In the genomic region with DNA sequence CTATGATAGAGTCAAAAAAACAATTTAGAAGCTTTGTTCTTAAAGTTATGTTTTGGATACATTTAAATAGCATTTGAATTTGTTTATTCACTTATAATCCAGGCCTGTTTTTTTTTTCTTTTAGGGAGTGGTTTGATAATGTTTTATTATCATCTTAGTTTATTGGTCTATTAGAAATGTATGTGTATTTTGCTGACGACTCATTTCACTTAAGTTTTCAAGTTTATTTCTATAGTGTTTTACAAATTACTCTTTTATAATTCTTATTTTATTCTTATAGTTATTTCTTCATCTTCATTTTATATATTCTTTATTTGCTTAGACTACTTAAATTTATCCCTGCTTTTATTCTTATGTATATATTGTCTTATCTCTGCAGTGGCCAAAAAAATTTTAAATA, we compare ENCODE assay signal across 29 cellular contexts.
"Had no signal": no experiment of that assay in that cellular context is flagged by ENCODE, and none has a peak within 500 bp of the region (broad histone marks: within the 10 kb centered on the region; RNA-seq: fewer than 3 reads in every experiment).

No MANE protein-coding gene starts in this region.

- H3K9me3 Mint-ChIP-seq: naive thymus-derived CD4-positive, alpha-beta T cell; nephron; stimulated activated naive CD8-positive, alpha-beta T cell treated with anti-CD3 and anti-CD28 coated beads, Interleukin-15, Interleukin-2, amounts not matched to agents 100 ng/mL and 50 ng/mL, for 24 hours had no signal

- H2AFZ ChIP-seq: parathyroid adenoma had no signal

- FAIRE-seq: urothelium cell line had no signal

- H3K36me3 Mint-ChIP-seq: naive thymus-derived CD4-positive, alpha-beta T cell; stimulated activated effector memory CD8-positive, alpha-beta T cell treated with anti-CD3 and anti-CD28 coated beads, Interleukin-12 subunit alpha, Interleukin-12 subunit beta, amount 100 ng/mL, for 72 hours; stimulated activated naive B cell treated with anti-CD40 and anti-IgM and Interleukin-4, amounts not matched to agents 10 μg/mL and 1 μg/mL and 100 μg/mL, for 72 hours had no signal

- H3K9me3 ChIP-seq: neutrophil, ovary, psoas muscle, stomach, thoracic aorta, thyroid gland, tibial nerve, upper lobe of left lung, vagina had no signal

- H3K4me1 ChIP-seq: parathyroid adenoma, psoas muscle, stomach, thyroid gland, tibial nerve, upper lobe of left lung, vagina had no signal

- H3K27me3 Mint-ChIP-seq: naive thymus-derived CD4-positive, alpha-beta T cell; progenitor cell of endocrine pancreas; stimulated activated naive B cell treated with anti-CD40 and anti-IgM and Interleukin-4, amounts not matched to agents 10 μg/mL and 1 μg/mL and 100 μg/mL, for 72 hours; stimulated activated naive CD8-positive, alpha-beta T cell treated with anti-CD3 and anti-CD28 coated beads, Interleukin-15, Interleukin-2, amounts not matched to agents 100 ng/mL and 50 ng/mL, for 24 hours had no signal

- H3K27me3 ChIP-seq: neutrophil, stomach, thyroid gland, tibial nerve, upper lobe of left lung, vagina had no signal

- H3K4me3 ChIP-seq: ovary, psoas muscle, skin epidermis, stomach, thoracic aorta, thyroid gland, tibial nerve, upper lobe of left lung, vagina had no signal

- ATAC-seq: naive thymus-derived CD4-positive, alpha-beta T cell; natural killer cell; psoas muscle; right cardiac atrium; sciatic nerve; stimulated activated effector memory CD8-positive, alpha-beta T cell treated with anti-CD3 and anti-CD28 coated beads, Interleukin-12 subunit alpha, Interleukin-12 subunit beta, amount 100 ng/mL, for 72 hours; stimulated activated naive B cell treated with anti-CD40 and anti-IgM and Interleukin-4, amounts not matched to agents 10 μg/mL and 1 μg/mL and 100 μg/mL, for 72 hours had no signal

- H3K4me1 Mint-ChIP-seq: naive thymus-derived CD4-positive, alpha-beta T cell; natural killer cell; nephron; stimulated activated effector memory CD8-positive, alpha-beta T cell treated with anti-CD3 and anti-CD28 coated beads, Interleukin-12 subunit alpha, Interleukin-12 subunit beta, amount 100 ng/mL, for 72 hours; stimulated activated naive B cell treated with anti-CD40 and anti-IgM and Interleukin-4, amounts not matched to agents 10 μg/mL and 1 μg/mL and 100 μg/mL, for 72 hours had no signal

- DNase-seq: naive thymus-derived CD4-positive, alpha-beta T cell; natural killer cell; nucleus accumbens; ovary; posterior cingulate gyrus; psoas muscle; right cardiac atrium; stimulated activated CD4-positive, alpha-beta T cell treated with anti-CD3 and anti-CD28 coated beads, Interleukin-15, amount 100 ng/mL, for 24 hours; stimulated activated CD4-positive, alpha-beta T cell treated with anti-CD3 and anti-CD28 coated beads, Interleukin-2, amount 100 ng/mL, for 24 hours; stimulated activated CD4-positive, alpha-beta T cell treated with anti-CD3 and anti-CD28 coated beads, Interleukin-2, amount 100 ng/mL, for 48 hours; stimulated activated CD4-positive, alpha-beta T cell treated with anti-CD3 and anti-CD28 coated beads, Interleukin-4, amount 100 ng/mL, for 24 hours; stimulated activated naive B cell treated with anti-CD40 and anti-IgM and Interleukin-4, amounts not matched to agents 10 μg/mL and 1 μg/mL and 100 μg/mL, for 72 hours; stimulated activated naive CD4-positive, alpha-beta T cell treated with Interleukin-2 at 50 U/mL for 16 hours; stomach; thyroid gland; trophoblast cell; upper lobe of left lung had no signal

- H3K27ac Mint-ChIP-seq: naive thymus-derived CD4-positive, alpha-beta T cell; natural killer cell; nephron; progenitor cell of endocrine pancreas; stimulated activated effector memory CD8-positive, alpha-beta T cell treated with anti-CD3 and anti-CD28 coated beads, Interleukin-12 subunit alpha, Interleukin-12 subunit beta, amount 100 ng/mL, for 72 hours; stimulated activated naive B cell treated with anti-CD40 and anti-IgM and Interleukin-4, amounts not matched to agents 10 μg/mL and 1 μg/mL and 100 μg/mL, for 72 hours; stimulated activated naive CD8-positive, alpha-beta T cell treated with anti-CD3 and anti-CD28 coated beads, Interleukin-15, Interleukin-2, amounts not matched to agents 100 ng/mL and 50 ng/mL, for 24 hours had no signal

- H3K79me2 ChIP-seq: parathyroid adenoma had no signal

- H3K36me3 ChIP-seq: neutrophil, ovary, stomach, thoracic aorta, thyroid gland, tibial nerve, upper lobe of left lung, vagina had no signal

- H3K9ac ChIP-seq: parathyroid adenoma had no signal

- H3K27ac ChIP-seq: neutrophil, ovary, parathyroid adenoma, psoas muscle, skin epidermis, stomach, thoracic aorta, thyroid gland, tibial nerve, upper lobe of left lung, vagina had no signal

- H3K4me3 Mint-ChIP-seq: naive thymus-derived CD4-positive, alpha-beta T cell; natural killer cell; nephron; stimulated activated effector memory CD8-positive, alpha-beta T cell treated with anti-CD3 and anti-CD28 coated beads, Interleukin-12 subunit alpha, Interleukin-12 subunit beta, amount 100 ng/mL, for 72 hours; stimulated activated naive B cell treated with anti-CD40 and anti-IgM and Interleukin-4, amounts not matched to agents 10 μg/mL and 1 μg/mL and 100 μg/mL, for 72 hours; stimulated activated naive CD8-positive, alpha-beta T cell treated with anti-CD3 and anti-CD28 coated beads, Interleukin-15, Interleukin-2, amounts not matched to agents 100 ng/mL and 50 ng/mL, for 24 hours had no signal
